ENCODE assay signal across 16 cellular contexts in the genomic region with DNA sequence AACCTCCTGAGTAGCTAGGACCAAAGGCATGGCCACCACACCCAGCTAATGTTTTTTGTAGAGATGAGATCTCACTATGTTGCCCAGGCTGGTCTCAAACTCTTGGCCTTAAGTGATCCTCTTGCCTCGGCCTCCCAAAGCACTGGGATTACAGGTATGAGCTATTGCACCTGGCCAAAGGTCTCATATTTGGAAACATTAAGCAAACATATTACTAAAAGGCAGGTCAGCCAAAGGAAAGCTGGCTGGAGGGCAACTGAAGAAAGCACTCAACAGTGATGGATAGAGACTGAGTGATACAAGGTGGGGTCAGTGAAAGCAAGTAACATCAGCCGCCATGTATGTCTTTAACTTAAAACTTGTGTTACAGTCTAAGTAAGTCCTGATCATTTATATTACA. TPM values are rescaled to one million over a fixed set of nuclear protein-coding genes. Genes with fewer than 3 reads are reported as not detected.
DNase-seq lines count a peak whose midpoint lies in the region; ATAC-seq and TF ChIP-seq lines count a peak whose summit lies in the region.
"Had no signal": no experiment of that assay in that cellular context is flagged by ENCODE, and none has a peak within 500 bp of the region (broad histone marks: within the 10 kb centered on the region; RNA-seq: fewer than 3 reads in every experiment).

No MANE protein-coding gene starts in this region.

- peaks cover 12% of the 10 kb centered on the region for H3K4me1 Mint-ChIP-seq in activated naive CD4-positive, alpha-beta T cell treated with anti-CD3 and anti-CD28 coated beads for 36 hours (ENCODE audit: low read depth)
- H3K4me1 Mint-ChIP-seq in CD4-positive, alpha-beta T cell (ENCODE audit: low read depth), result peaks cover 33% of the 10 kb centered on the region

- no peak for ATAC-seq in CD4-positive, alpha-beta T cell (ENCODE audit: poor library complexity)
- ATAC-seq: A549 had no signal

- no peak for TF ChIP-seq CTCF in CD4-positive, alpha-beta T cell (IDR thresholded peaks at IDR 0.05)
- TF ChIP-seq CTCF in VCaP (conservative IDR thresholded peaks at IDR 0.05), result no peak
- TF ChIP-seq CTCF in neutrophil (IDR thresholded peaks at IDR 0.05), result no peak

- no peak overlapping the region for H3K4me3 Mint-ChIP-seq in activated naive CD4-positive, alpha-beta T cell treated with anti-CD3 and anti-CD28 coated beads for 36 hours
- no peak overlapping the region for H3K4me3 Mint-ChIP-seq in CD4-positive, alpha-beta T cell
- H3K4me3 Mint-ChIP-seq: H9, IgD-negative memory B cell had no signal

- H3K4me3 ChIP-seq in neutrophil (ENCODE audit: low read depth in 1 of 2, low read length in 1 of 2), result no peak overlapping the region
- H3K4me3 ChIP-seq: A549 had no signal

- H3K9me3 Mint-ChIP-seq in activated naive CD4-positive, alpha-beta T cell treated with anti-CD3 and anti-CD28 coated beads for 36 hours, result no peaks in the 10 kb centered on the region
- H3K9me3 Mint-ChIP-seq in CD4-positive, alpha-beta T cell, result no peaks in the 10 kb centered on the region
- H3K9me3 Mint-ChIP-seq: H9, IgD-negative memory B cell had no signal

- no peaks in the 10 kb centered on the region for H3K27me3 ChIP-seq in CD4-positive, alpha-beta T cell (ENCODE audit: control insufficient read depth, insufficient read depth, low read length)
- H3K27me3 ChIP-seq in neutrophil, result no peaks in the 10 kb centered on the region
- H3K27me3 ChIP-seq: BE2C had no signal

- peak overlapping the region; percentile 38 for H3K27ac Mint-ChIP-seq in activated naive CD4-positive, alpha-beta T cell treated with anti-CD3 and anti-CD28 coated beads for 36 hours
- H3K27ac Mint-ChIP-seq in CD4-positive, alpha-beta T cell, result peak overlapping the region; percentile 31
- H3K27ac Mint-ChIP-seq: H9, IgD-negative memory B cell had no signal

- no peak overlapping the region for H3K27ac ChIP-seq in CD4-positive, alpha-beta T cell (ENCODE audit: low read depth, low read length)
- H3K27ac ChIP-seq in VCaP, result peak overlapping the region; percentile 72
- peak overlapping the region; percentile 89 for H3K27ac ChIP-seq in neutrophil
- H3K27ac ChIP-seq: A549 had no signal

- peaks cover 30% of the 10 kb centered on the region for H3K36me3 Mint-ChIP-seq in activated naive CD4-positive, alpha-beta T cell treated with anti-CD3 and anti-CD28 coated beads for 36 hours (ENCODE audit: low read depth)
- peaks cover 87% of the 10 kb centered on the region for H3K36me3 Mint-ChIP-seq in CD4-positive, alpha-beta T cell (ENCODE audit: low read depth)

- H3K36me3 ChIP-seq in neutrophil, result peaks cover 49% of the 10 kb centered on the region

- no peaks in the 10 kb centered on the region for H3K27me3 Mint-ChIP-seq in activated naive CD4-positive, alpha-beta T cell treated with anti-CD3 and anti-CD28 coated beads for 36 hours (ENCODE audit: low read depth)
- H3K27me3 Mint-ChIP-seq in CD4-positive, alpha-beta T cell, result no peaks in the 10 kb centered on the region
- H3K27me3 Mint-ChIP-seq: IgD-negative memory B cell had no signal

- no peak for DNase-seq in activated naive CD4-positive, alpha-beta T cell treated with anti-CD3 and anti-CD28 coated beads for 36 hours
- no peak for DNase-seq in activated naive CD4-positive, alpha-beta T cell (lab: John Stamatoyannopoulos, UW)
- no peak for DNase-seq in CD4-positive, alpha-beta T cell
- DNase-seq in NCI-H2081 treated with DMSO at 0.1 percent for 48 hours (lab: John Stamatoyannopoulos, UW), result no peak
- DNase-seq in SW 1271 (lab: John Stamatoyannopoulos, UW), result no peak
- DNase-seq: BE2C, COR-L47, DMS153, DMS79 treated with DMSO at 0.1 percent for 48 hours, EL, GOT3, H9 had no signal

- POLR2A ChIA-PET in CD4-positive, alpha-beta T cell (lab: Charles Lee), result interaction anchor here (2.1 kb wide), 1 partner anchor 14 kb away, joined by 11 read pairs; no protein-coding TSS in a partner anchor

- no peaks in the 10 kb centered on the region for H3K9me3 ChIP-seq in CD4-positive, alpha-beta T cell (ENCODE audit: control insufficient read depth, low read length)
- H3K9me3 ChIP-seq in neutrophil, result no peaks in the 10 kb centered on the region
- H3K9me3 ChIP-seq: A549, BE2C had no signal

- peaks cover 73 to 80% of the 10 kb centered on the region in 2 experiments for H3K4me1 ChIP-seq in neutrophil (ENCODE audit: control insufficient read depth in 1 of 2, insufficient read depth in 1 of 2, low read depth in 1 of 2, low read length in 1 of 2)
- H3K4me1 ChIP-seq: A549 had no signal

- intact Hi-C loops in activated naive CD4-positive, alpha-beta T cell treated with anti-CD3 and anti-CD28 coated beads for 36 hours (cut with micrococcal nuclease), result no loop called here
- intact Hi-C loops in CD4-positive, alpha-beta T cell (cut with DNase I, micrococcal nuclease), result no loop called here

- CTCF ChIA-PET in activated naive CD4-positive, alpha-beta T cell treated with anti-CD3 and anti-CD28 coated beads for 36 hours (lab: Charles Lee), result interaction anchor here (1.3 to 1.6 kb wide), 2 partner anchors 14 to 61 kb away, joined by 4 to 6 read pairs; no protein-coding TSS in a partner anchor
- CTCF ChIA-PET in CD4-positive, alpha-beta T cell (lab: Charles Lee), result interaction anchor here (0.8 kb wide), 1 partner anchor 9 kb away, joined by 3 read pairs; no protein-coding TSS in a partner anchor

RNA-seq across cellular contexts. Expression of gene TBC1D2B, which starts 57.5 kb away (rescaled TPM):
- 10 to 100 TPM; 57.1 to 60.3 TPM for total RNA-seq in activated naive CD4-positive, alpha-beta T cell treated with anti-CD3 and anti-CD28 coated beads for 36 hours
- total RNA-seq in CD4-positive, alpha-beta T cell, result 10 to 100 TPM; 89.3 to 97.6 TPM
